Comparison of ENCODE assay signal across 8 cellular contexts in genomic region chr17:40178021-40178601, GRCh38. TPM values are rescaled to one million over a fixed set of nuclear protein-coding genes. Genes with fewer than 3 reads are reported as not detected.
DNase-seq lines count a peak whose midpoint lies in the region; ATAC-seq, FAIRE-seq and TF ChIP-seq lines count a peak whose summit lies in the region.
"Had no signal": no experiment of that assay in that cellular context is flagged by ENCODE, and none has a peak within 500 bp of the region (broad histone marks: within the 10 kb centered on the region; RNA-seq: fewer than 3 reads in every experiment).

No MANE protein-coding gene starts in this region.

- H3K4me3 ChIP-seq in HFF-Myc (replicated peaks; ENCODE audit: low read depth, low read length) (peak overlapping the region; percentile 42), iPS-18c (ENCODE audit: insufficient read depth, low read depth, low read length) (peak overlapping the region; percentile 71), small intestine (ENCODE audit: low read depth in 1 of 2, low read length in 2 of 2) (peak overlapping the region; percentile 73 to 95)

- no peaks in the 10 kb centered on the region for H3K9me3 ChIP-seq in iPS-18c (ENCODE audit: control insufficient read depth, insufficient read depth, low read length)
- H3K9me3 ChIP-seq in small intestine (ENCODE audit: control insufficient read depth, low read depth), result no peaks in the 10 kb centered on the region

- no peaks in the 10 kb centered on the region for H3K27me3 ChIP-seq in small intestine (ENCODE audit: control insufficient read depth in 2 of 2, insufficient read depth in 2 of 2, low read length in 2 of 2)

- H3K4me1 ChIP-seq in small intestine (ENCODE audit: control insufficient read depth in 2 of 2, insufficient read depth in 1 of 2, low read depth in 1 of 2, low read length in 1 of 2), result peaks cover 6 to 8% of the 10 kb centered on the region in 2 donors

- H3K27ac Mint-ChIP-seq in activated naive CD8-positive, alpha-beta T cell treated with anti-CD3 and anti-CD28 coated beads, Interleukin-2, amount 50 U/mL, for 24 hours, result no peak overlapping the region

- TF ChIP-seq CTCF in HFF-Myc (IDR thresholded peaks at IDR 0.05; ENCODE audit: low read depth, low read length, missing control alignments), result no peak

- 16 to 36% (median 25%) methylated on average over 15 to 46 of the region's 46 CpGs for WGBS in small intestine, 3 donors

- TF ChIP-seq POLR2A in H54 (IDR thresholded peaks at IDR 0.05; ENCODE audit: low read depth, low read length), result no peak

- H3K4me1 Mint-ChIP-seq in activated naive CD8-positive, alpha-beta T cell treated with anti-CD3 and anti-CD28 coated beads, Interleukin-2, amount 50 U/mL, for 24 hours, result peaks cover 10% of the 10 kb centered on the region

- peak overlapping the region; percentile 26 for H3K4me3 Mint-ChIP-seq in activated naive CD8-positive, alpha-beta T cell treated with anti-CD3 and anti-CD28 coated beads, Interleukin-2, amount 50 U/mL, for 24 hours

- no peak for DNase-seq in HFF-Myc (ENCODE audit: extremely low read depth, low read depth)
- DNase-seq in activated naive CD8-positive, alpha-beta T cell treated with anti-CD3 and anti-CD28 coated beads, Interleukin-2, amount 50 U/mL, for 24 hours, result no peak
- DNase-seq in small intestine, result no peak
- no peak for DNase-seq in H54 (ENCODE audit: insufficient read length, low spot score)
- DNase-seq in activated CD4-positive, alpha-beta T cell treated with anti-CD3 and anti-CD28 coated beads for 4 hours, result no peak
- DNase-seq: NCI-H2081 treated with DMSO at 0.1 percent for 48 hours had no signal

- no peak for ATAC-seq in activated naive CD8-positive, alpha-beta T cell treated with anti-CD3 and anti-CD28 coated beads, Interleukin-2, amount 50 U/mL, for 24 hours
- no peak for ATAC-seq in HG02870 (IDR thresholded peaks at IDR 0.05; ENCODE audit: unreplicated experiment)

- H3K27me3 Mint-ChIP-seq in activated naive CD8-positive, alpha-beta T cell treated with anti-CD3 and anti-CD28 coated beads, Interleukin-2, amount 50 U/mL, for 24 hours, result no peaks in the 10 kb centered on the region

- no peaks in the 10 kb centered on the region for H3K9me3 Mint-ChIP-seq in activated naive CD8-positive, alpha-beta T cell treated with anti-CD3 and anti-CD28 coated beads, Interleukin-2, amount 50 U/mL, for 24 hours

- H3K36me3 Mint-ChIP-seq in activated naive CD8-positive, alpha-beta T cell treated with anti-CD3 and anti-CD28 coated beads, Interleukin-2, amount 50 U/mL, for 24 hours (ENCODE audit: low read depth), result peaks cover 16% of the 10 kb centered on the region

- H3K27ac ChIP-seq in small intestine (ENCODE audit: low read depth in 1 of 2, low read length in 1 of 2), result peak overlapping the region; percentile 93

- FAIRE-seq in small intestine (lab: Jason Lieb, UNC) (no peak), H54 (lab: Jason Lieb, UNC) (no peak)

- H3K36me3 ChIP-seq in small intestine (ENCODE audit: control insufficient read depth in 2 of 2, insufficient read depth in 2 of 2, low read length in 2 of 2), result peaks cover 0 to 3% of the 10 kb centered on the region in 2 donors

RNA-seq across cellular contexts. Expression of gene RAPGEFL1, which starts 0.8 kb away (rescaled TPM):
- 100 to 1,000 TPM in 1 of 3 donors, 10 to 100 TPM in 2; 37.2 to 121 (median 78.6) TPM for polyA plus RNA-seq in small intestine

RNA-seq across cellular contexts. Expression of gene CASC3, which starts 37.8 kb away (rescaled TPM):
- 10 to 100 TPM; 24.2 to 36.9 (median 28.6) TPM for polyA plus RNA-seq in small intestine

RNA-seq across cellular contexts. Expression of gene WIPF2, which starts 41.0 kb away (rescaled TPM):
- 10 to 100 TPM; 12.5 to 14.1 (median 13.9) TPM for polyA plus RNA-seq in small intestine

RNA-seq across cellular contexts. Expression of gene MSL1, which starts 56.3 kb away (rescaled TPM):
- polyA plus RNA-seq in small intestine, result 10 to 100 TPM; 53.1 to 81.6 (median 57.0) TPM
